Comparison of ENCODE assay signal across 8 cellular contexts in the genomic region with DNA sequence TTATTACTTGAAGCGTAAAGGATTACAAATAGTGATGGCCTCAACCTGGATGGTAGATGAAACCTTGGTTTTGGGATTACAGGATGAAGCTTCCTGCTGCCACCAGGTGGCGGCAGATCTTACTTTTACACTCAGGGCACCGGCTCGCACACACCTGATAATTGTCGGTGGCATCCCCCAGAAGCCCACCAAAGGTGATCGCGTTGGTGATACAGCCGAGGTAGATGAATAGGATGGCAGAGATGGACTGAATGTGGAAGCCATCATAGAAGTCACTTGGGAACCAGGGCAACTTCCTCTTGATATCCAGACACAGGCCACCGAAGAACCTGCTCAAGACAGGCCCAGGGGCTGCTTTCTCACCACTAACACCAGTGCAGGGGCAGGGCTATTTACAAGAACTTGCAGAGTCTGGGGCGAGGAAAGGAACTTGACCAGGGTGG.
A peak's percentile ranks its signal among the peaks of the same experiment; 100 is the strongest.
DNase-seq lines count a peak whose midpoint lies in the region; ATAC-seq lines count a peak whose summit lies in the region.

No MANE protein-coding gene starts in this region.

- no peaks in the 10 kb centered on the region for H3K27me3 ChIP-seq in adipocyte (replicated peaks; ENCODE audit: control insufficient read depth, insufficient read depth, low read length)

- no peaks in the 10 kb centered on the region for H3K9me3 ChIP-seq in adipocyte (ENCODE audit: control insufficient read depth, low read length)

- H3K4me1 ChIP-seq in adipocyte (ENCODE audit: control insufficient read depth, insufficient read depth, low read length), result peaks cover 18% of the 10 kb centered on the region

- ATAC-seq in GM21515 (IDR thresholded peaks at IDR 0.05; ENCODE audit: unreplicated experiment), result no peak
- ATAC-seq in HG03135 (IDR thresholded peaks at IDR 0.05; ENCODE audit: unreplicated experiment), result no peak

- no peak overlapping the region for H3K4me3 ChIP-seq in adipocyte (ENCODE audit: low read length)

- H3K9ac ChIP-seq in adipocyte (ENCODE audit: low read length), result no peak overlapping the region

- no peaks in the 10 kb centered on the region for H3K36me3 ChIP-seq in adipocyte (ENCODE audit: control insufficient read depth, insufficient read depth, low read length, severe bottlenecking)

- DNase-seq in DMS53 treated with DMSO at 0.1 percent for 48 hours (lab: John Stamatoyannopoulos, UW; ENCODE audit: unreplicated experiment) (peak; percentile 22), HS-5 (ENCODE audit: low read depth) (peak; percentile 15), SKM-1 treated with dmso at 0.1 percent for 144 hours (lab: John Stamatoyannopoulos, UW; ENCODE audit: unreplicated experiment) (peak; percentile 11), adipocyte (ENCODE audit: low read depth) (peak; percentile 73), hepatic stellate cell (ENCODE audit: low spot score) (peak; percentile 62)
- DNase-seq in stimulated activated CD4-positive, alpha-beta T cell treated with anti-CD3 and anti-CD28 coated beads, Interleukin-15, amount 100 ng/mL, for 24 hours, result peak; percentile 70

Comparison
In these comparisons a context has a peak if more than half of its experiments do, and no peak if none do; other contexts are left out.
1. DNase-seq: peak in every context shown above with its lines; median percentile 73 in adipocyte; 70 in stimulated activated CD4-positive, alpha-beta T cell treated with anti-CD3 and anti-CD28 coated beads, Interleukin-15, amount 100 ng/mL, for 24 hours; 62 in hepatic stellate cell; 22 in DMS53 treated with DMSO at 0.1 percent for 48 hours; 15 in HS-5; 11 in SKM-1 treated with dmso at 0.1 percent for 144 hours.